In the genomic region with DNA sequence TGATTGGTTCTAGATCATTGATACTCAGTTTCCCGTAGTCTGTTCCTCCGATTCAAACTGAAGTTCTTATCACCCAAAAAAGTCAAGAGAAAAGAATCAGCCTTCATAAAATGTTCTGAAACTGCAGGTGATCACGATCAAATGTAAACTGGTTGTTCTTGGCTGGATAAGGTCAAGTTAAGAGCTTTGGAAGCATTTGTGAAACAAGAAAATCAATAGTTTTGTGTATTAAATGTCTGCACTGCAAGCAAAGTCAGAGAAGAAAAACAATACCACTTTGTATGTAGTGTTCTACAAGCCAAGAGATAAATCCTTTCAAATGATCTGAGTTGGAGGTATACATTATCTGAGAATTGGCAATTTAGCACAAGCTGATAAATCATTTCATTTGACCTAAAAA, we compare ENCODE assay signal across 23 cellular contexts.
"Had no signal": no experiment of that assay in that cellular context is flagged by ENCODE, and none has a peak within 500 bp of the region (broad histone marks: within the 10 kb centered on the region; RNA-seq: fewer than 3 reads in every experiment).

No MANE protein-coding gene starts in this region.

- H3K36me3 ChIP-seq: esophagus muscularis mucosa, gastroesophageal sphincter, heart left ventricle, left ventricle myocardium inferior, lower lobe of right lung had no signal

- H3K9me3 ChIP-seq: esophagus muscularis mucosa, gastroesophageal sphincter, left ventricle myocardium inferior, lower lobe of right lung had no signal

- H3K27me3 ChIP-seq: dorsolateral prefrontal cortex, esophagus muscularis mucosa, gastroesophageal sphincter, heart left ventricle, hepatocyte had no signal

- DNase-seq: dermis blood vessel endothelial cell; dorsolateral prefrontal cortex; effector CD4-positive, alpha-beta T cell; effector memory CD4-positive, alpha-beta T cell; foreskin fibroblast; heart left ventricle; hypothalamus; immature natural killer cell; islet precursor cell; kidney; kidney glomerular epithelial cell; left colon; left ventricle myocardium inferior; lower lobe of right lung; mesendoderm; midbrain; naive thymus-derived CD4-positive, alpha-beta T cell had no signal

- H3K27ac ChIP-seq: coronary artery, dorsolateral prefrontal cortex, esophagus muscularis mucosa, gastroesophageal sphincter, heart left ventricle, hepatocyte, left ventricle myocardium inferior, lower lobe of right lung had no signal

- H3K79me2 ChIP-seq: hepatocyte had no signal

- H2AFZ ChIP-seq: hepatocyte had no signal

- H3K4me3 ChIP-seq: coronary artery, dorsolateral prefrontal cortex, esophagus muscularis mucosa, gastroesophageal sphincter, heart left ventricle, hepatocyte, left ventricle myocardium inferior, lower lobe of right lung had no signal

- H3K4me2 ChIP-seq: hepatocyte had no signal

- H3K4me1 ChIP-seq: esophagus muscularis mucosa, gastroesophageal sphincter, heart left ventricle, left ventricle myocardium inferior, lower lobe of right lung had no signal

- ATAC-seq: gastroesophageal sphincter; heart left ventricle; left colon; lower lobe of right lung; naive thymus-derived CD4-positive, alpha-beta T cell had no signal

- FAIRE-seq: colon, endothelial cell of umbilical vein had no signal
